8 cellular contexts compared by ENCODE assay signal in the genomic region with DNA sequence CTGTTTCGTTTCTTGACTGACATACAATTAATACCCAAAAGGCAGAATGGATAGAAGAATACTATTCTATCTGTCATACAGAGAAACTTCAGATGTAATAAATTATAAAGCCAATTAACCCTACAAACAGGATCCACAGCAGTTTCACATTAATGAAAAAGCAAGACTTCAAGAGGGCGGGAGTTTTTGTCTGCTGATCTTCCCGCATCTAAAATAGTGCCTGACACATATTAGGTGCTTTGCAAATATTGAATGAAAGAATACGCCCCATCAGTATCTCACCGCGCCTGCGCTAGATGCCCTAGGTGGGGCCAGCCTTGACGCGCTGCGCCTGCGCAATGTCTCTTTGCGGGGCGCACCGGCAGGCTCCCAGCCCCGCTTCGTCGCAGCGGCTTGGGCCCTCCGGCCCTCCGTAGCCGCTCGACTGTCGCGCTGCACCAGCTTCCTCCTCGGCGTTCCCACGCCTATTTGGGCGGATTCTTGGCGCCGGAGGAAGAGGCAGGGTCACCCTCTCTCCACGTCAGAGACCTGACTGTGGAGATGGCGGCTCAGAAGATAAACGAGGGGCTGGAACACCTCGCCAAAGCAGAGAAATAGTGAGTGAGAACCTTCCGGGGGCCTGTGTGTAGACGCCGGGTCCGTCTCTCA. TPM values are rescaled to one million over a fixed set of nuclear protein-coding genes. Genes with fewer than 3 reads are reported as not detected.
DNase-seq lines count a peak whose midpoint lies in the region; TF ChIP-seq lines count a peak whose summit lies in the region.

A gene (plus strand): TSS at position 465 of the 648 bp plus-strand sequence. CDS start 76 bp downstream, at position 541.

- H3K27me3 ChIP-seq in endocrine pancreas (ENCODE audit: control insufficient read depth, insufficient read depth, low read length) (no peaks in the 10 kb centered on the region), mesenchymal stem cell (ENCODE audit: control insufficient read depth in 1 of 2, insufficient read depth in 1 of 2, low read length in 2 of 2) (no peaks in the 10 kb centered on the region)

- DNase-seq in COLO668 (lab: John Stamatoyannopoulos, UW; ENCODE audit: unreplicated experiment) (peak; percentile 96), GM20000 (ENCODE audit: low spot score) (peak; percentile 96), HT-29 (ENCODE audit: low spot score) (peak; percentile 96), NOMO-1 treated with dmso at 0.1 percent for 144 hours (lab: John Stamatoyannopoulos, UW; ENCODE audit: unreplicated experiment) (peak; percentile 92), mesenchymal stem cell (peak; percentile 95)
- peak; percentile 63 to 84 (median 70) for DNase-seq in activated CD8-positive, alpha-beta memory T cell treated with anti-CD3 and anti-CD28 coated beads for 48 hours (ENCODE audit: low read depth in 2 of 3, low spot score in 2 of 3)
- DNase-seq in stimulated activated CD8-positive, alpha-beta memory T cell treated with anti-CD3 and anti-CD28 coated beads, Interleukin-12 subunit alpha, Interleukin-12 subunit beta, amount 100 ng/mL, for 4 hours (ENCODE audit: low read depth): peak; percentile 83

- no peak within 1 kb of the TSS for H2AK5ac ChIP-seq in mesenchymal stem cell (ENCODE audit: low read length, severe bottlenecking)

- H2BK12ac ChIP-seq in mesenchymal stem cell (ENCODE audit: low read length in 2 of 2): no peak within 1 kb of the TSS

- H3K23ac ChIP-seq in mesenchymal stem cell (ENCODE audit: low read length in 2 of 2): peak within 1 kb of the TSS; percentile 37 to 47

- peak within 1 kb of the TSS; percentile 78 for H2BK5ac ChIP-seq in mesenchymal stem cell (ENCODE audit: low read depth, low read length, poor library complexity, severe bottlenecking)

- H4K91ac ChIP-seq in mesenchymal stem cell (ENCODE audit: low read length): peak within 1 kb of the TSS; percentile 86

- WGBS in mesenchymal stem cell: under 1% methylated on average over 37 of the region's 38 CpGs

- H3K4me1 ChIP-seq in endocrine pancreas (ENCODE audit: control insufficient read depth, insufficient read depth, low read length) (peaks cover 18% of the 10 kb centered on the region), mesenchymal stem cell (ENCODE audit: control insufficient read depth, insufficient read depth, low read depth, low read length) (peaks cover 9% of the 10 kb centered on the region)

- peak within 1 kb of the TSS in 1 of 2 experiments; percentile 74 for H3K4ac ChIP-seq in mesenchymal stem cell (ENCODE audit: low read depth in 1 of 2, low read length in 2 of 2)

- H2BK120ac ChIP-seq in mesenchymal stem cell (ENCODE audit: low read depth, low read length): peak within 1 kb of the TSS; percentile 90

- H2BK15ac ChIP-seq in mesenchymal stem cell (ENCODE audit: low read depth, poor library complexity, severe bottlenecking): peak within 1 kb of the TSS; percentile 87

- peak within 1 kb of the TSS; percentile 90 for H3K4me3 ChIP-seq in endocrine pancreas (ENCODE audit: control insufficient read depth, insufficient read depth, low read length)
- peak within 1 kb of the TSS; percentile 80 to 91 for H3K4me3 ChIP-seq in mesenchymal stem cell (ENCODE audit: insufficient read depth in 1 of 2, low read depth in 1 of 2, low read length in 2 of 2)

- H3K79me1 ChIP-seq in mesenchymal stem cell (replicated peaks; ENCODE audit: low read length, poor library complexity, severe bottlenecking): no peaks in the 10 kb centered on the region

- peak within 1 kb of the TSS; percentile 43 for H2AFZ ChIP-seq in mesenchymal stem cell (ENCODE audit: low read depth, low read length)

- H3K14ac ChIP-seq in mesenchymal stem cell (ENCODE audit: low read length in 2 of 2): peak within 1 kb of the TSS; percentile 25 to 86

- no peaks in the 10 kb centered on the region for H3K36me3 ChIP-seq in endocrine pancreas (ENCODE audit: control insufficient read depth, insufficient read depth, low read length)
- no peaks in the 10 kb centered on the region for H3K36me3 ChIP-seq in mesenchymal stem cell (ENCODE audit: control insufficient read depth in 1 of 2, insufficient read depth in 2 of 2, low read depth in 1 of 2, low read length in 2 of 2)

- peak within 1 kb of the TSS; percentile 73 to 85 for H3K18ac ChIP-seq in mesenchymal stem cell (ENCODE audit: low read depth in 1 of 2, low read length in 2 of 2)

- H3K9ac ChIP-seq in endocrine pancreas (ENCODE audit: control insufficient read depth, insufficient read depth, low read length) (peak within 1 kb of the TSS; percentile 95), mesenchymal stem cell (ENCODE audit: low read length) (peak within 1 kb of the TSS; percentile 92)

- H4K8ac ChIP-seq in mesenchymal stem cell (ENCODE audit: low read length): peak within 1 kb of the TSS; percentile 59

- no peaks in the 10 kb centered on the region for H3K9me3 ChIP-seq in endocrine pancreas (ENCODE audit: control insufficient read depth, low read length)
- no peaks in the 10 kb centered on the region for H3K9me3 ChIP-seq in mesenchymal stem cell (ENCODE audit: control insufficient read depth, low read length)

- TF ChIP-seq CTCF in GM20000 (IDR thresholded peaks at IDR 0.05; ENCODE audit: extremely low read depth, missing control alignments): no peak

- H3K4me2 ChIP-seq in mesenchymal stem cell (ENCODE audit: low read length, poor library complexity, severe bottlenecking): peak within 1 kb of the TSS; percentile 76

- H3K27ac ChIP-seq in mesenchymal stem cell (ENCODE audit: low read length, poor library complexity, severe bottlenecking): peak within 1 kb of the TSS; percentile 95

RNA-seq across cellular contexts. Expression of the gene that starts here (rescaled TPM):
- 20.2 TPM in 2 replicates for total RNA-seq in HT-29 (2014; rRNA removed; shearing (Covaris generic))
- 21.3 TPM for polyA plus RNA-seq in mesenchymal stem cell (2013, experiment 1 of 2)
- polyA plus RNA-seq in mesenchymal stem cell (2013, experiment 2 of 2): 21.5 TPM

Comparison
In these comparisons a context has a peak if more than half of its experiments do, and no peak if none do; other contexts are left out.
1. Peak in every context shown above with its lines: DNase-seq, H3K4me3 ChIP-seq and H3K27ac ChIP-seq.